Comparison of ENCODE assay signal across 8 cellular contexts in genomic region chr20:59006864-59007757, GRCh38. TPM values are rescaled to one million over a fixed set of nuclear protein-coding genes. Genes with fewer than 3 reads are reported as not detected.
DNase-seq lines count a peak whose midpoint lies in the region; TF ChIP-seq lines count a peak whose summit lies in the region.

TSS of gene CTSZ (minus strand) at chr20:59007254. CDS start at chr20:59007128, 126 bp downstream.

- H3K4me3 ChIP-seq in fibroblast of pulmonary artery (replicated peaks; ENCODE audit: low read depth, low read length) (peak within 1 kb of the TSS; percentile 65), uterus (peak within 1 kb of the TSS; percentile 54 to 58)

- H3K9me3 ChIP-seq in uterus = no peaks in the 10 kb centered on the region

- H3K27ac Mint-ChIP-seq in activated T-helper 1 cell treated with anti-CD3 and anti-CD28 coated beads, Interleukin-12 subunit alpha, Interleukin-12 subunit beta, Interleukin-2, Interleukin-4 antibody, amounts not matched to agents 30 ng/mL and 10 ng/mL and 1 ng/mL, durations not matched to agents 14 hours and 24 hours and 36 hours = peak within 1 kb of the TSS; percentile 83
- H3K27ac Mint-ChIP-seq in nephron = peak within 1 kb of the TSS in 1 of 3 experiments; percentile 54

- H3K4me1 ChIP-seq in uterus = peaks cover 0 to 4% of the 10 kb centered on the region in 2 donors

- peak within 1 kb of the TSS; percentile 85 for H3K4me3 Mint-ChIP-seq in activated T-helper 1 cell treated with anti-CD3 and anti-CD28 coated beads, Interleukin-12 subunit alpha, Interleukin-12 subunit beta, Interleukin-2, Interleukin-4 antibody, amounts not matched to agents 30 ng/mL and 10 ng/mL and 1 ng/mL, durations not matched to agents 14 hours and 24 hours and 36 hours
- H3K4me3 Mint-ChIP-seq in nephron = peak within 1 kb of the TSS; percentile 79 to 81 (median 81)

- H3K27me3 Mint-ChIP-seq in activated T-helper 1 cell treated with anti-CD3 and anti-CD28 coated beads, Interleukin-12 subunit alpha, Interleukin-12 subunit beta, Interleukin-2, Interleukin-4 antibody, amounts not matched to agents 30 ng/mL and 10 ng/mL and 1 ng/mL, durations not matched to agents 14 hours and 24 hours and 36 hours (ENCODE audit: insufficient read depth) = no peaks in the 10 kb centered on the region
- peaks cover 25% of the 10 kb centered on the region for H3K27me3 Mint-ChIP-seq in nephron (ENCODE audit: low read depth)

- H3K36me3 ChIP-seq in uterus = no peaks in the 10 kb centered on the region

- TF ChIP-seq POLR2A in uterus (IDR thresholded peaks at IDR 0.05) = peak in 1 of 2 donors; percentile 39

- peaks cover 15% of the 10 kb centered on the region for H3K36me3 Mint-ChIP-seq in activated T-helper 1 cell treated with anti-CD3 and anti-CD28 coated beads, Interleukin-12 subunit alpha, Interleukin-12 subunit beta, Interleukin-2, Interleukin-4 antibody, amounts not matched to agents 30 ng/mL and 10 ng/mL and 1 ng/mL, durations not matched to agents 14 hours and 24 hours and 36 hours (ENCODE audit: low read depth)
- no peaks in the 10 kb centered on the region for H3K36me3 Mint-ChIP-seq in nephron (ENCODE audit: low read depth)

- TF ChIP-seq CTCF in fibroblast of pulmonary artery (IDR thresholded peaks at IDR 0.05; ENCODE audit: low read length, missing control alignments) = no peak
- no peak for TF ChIP-seq CTCF in nephron (IDR thresholded peaks at IDR 0.05; ENCODE audit: unreplicated experiment in 3 of 3)
- no peak for TF ChIP-seq CTCF in uterus (IDR thresholded peaks at IDR 0.05)

- no peaks in the 10 kb centered on the region for H3K9me3 Mint-ChIP-seq in activated T-helper 1 cell treated with anti-CD3 and anti-CD28 coated beads, Interleukin-12 subunit alpha, Interleukin-12 subunit beta, Interleukin-2, Interleukin-4 antibody, amounts not matched to agents 30 ng/mL and 10 ng/mL and 1 ng/mL, durations not matched to agents 14 hours and 24 hours and 36 hours
- H3K9me3 Mint-ChIP-seq in nephron = no peaks in the 10 kb centered on the region

- DNase-seq in NK-92 treated with Interleukin-12 subunit alpha and Interleukin-12 subunit beta, amount 100 ng/mL, for 24 hours (lab: John Stamatoyannopoulos, UW) = peak; percentile 28
- DNase-seq in NK-92 (lab: John Stamatoyannopoulos, UW; ENCODE audit: unreplicated experiment) = no peak
- DNase-seq in LoVo (ENCODE audit: low spot score) = peak; percentile 60
- peak; percentile 33 for DNase-seq in activated T-helper 1 cell treated with anti-CD3 and anti-CD28 coated beads, Interleukin-12 subunit alpha, Interleukin-12 subunit beta, Interleukin-2, Interleukin-4 antibody, amounts not matched to agents 30 ng/mL and 10 ng/mL and 1 ng/mL, durations not matched to agents 14 hours and 24 hours and 36 hours (ENCODE audit: low spot score)
- peak; percentile 33 for DNase-seq in fibroblast of pulmonary artery (ENCODE audit: low read depth)
- peak; percentile 41 to 54 for DNase-seq in uterus
- no peak for DNase-seq in OCI-M1 (lab: John Stamatoyannopoulos, UW)

- peaks cover 47% of the 10 kb centered on the region for H3K4me1 Mint-ChIP-seq in activated T-helper 1 cell treated with anti-CD3 and anti-CD28 coated beads, Interleukin-12 subunit alpha, Interleukin-12 subunit beta, Interleukin-2, Interleukin-4 antibody, amounts not matched to agents 30 ng/mL and 10 ng/mL and 1 ng/mL, durations not matched to agents 14 hours and 24 hours and 36 hours (ENCODE audit: low read depth)
- peaks cover 22% of the 10 kb centered on the region for H3K4me1 Mint-ChIP-seq in nephron

- peak within 1 kb of the TSS; percentile 80 for H3K27ac ChIP-seq in uterus

- H3K27me3 ChIP-seq in uterus = no peaks in the 10 kb centered on the region

- intact Hi-C loops in activated T-helper 1 cell treated with anti-CD3 and anti-CD28 coated beads, Interleukin-12 subunit alpha, Interleukin-12 subunit beta, Interleukin-2, Interleukin-4 antibody, amounts not matched to agents 30 ng/mL and 10 ng/mL and 1 ng/mL, durations not matched to agents 14 hours and 24 hours and 36 hours (cut with micrococcal nuclease) = loop anchor here (1.0 kb wide), 3 partner anchors 25 to 215 kb away; partner anchors contain the start of genes ATP5F1E and NELFCD
- intact Hi-C loops in uterus (cut with DNase I; ENCODE audit: low total_unique reads) = no loop called here

RNA-seq across cellular contexts. Expression of gene CTSZ, which starts in this region (rescaled TPM):
- 46.4 and 54.1 TPM in 2 replicates for total RNA-seq in activated T-helper 1 cell treated with anti-CD3 and anti-CD28 coated beads, Interleukin-12 subunit alpha, Interleukin-12 subunit beta, Interleukin-2, Interleukin-4 antibody, amounts not matched to agents 30 ng/mL and 10 ng/mL and 1 ng/mL, durations not matched to agents 14 hours and 24 hours and 36 hours
- total RNA-seq in uterus = 100 to 1,000 TPM in 2 of 4 donors, 10 to 100 TPM in 2; 68.7 to 160 (median 109) TPM

Comparison
In these comparisons a context has a peak if more than half of its experiments do, and no peak if none do; other contexts are left out.
1. DNase-seq: peak in NK-92 treated with Interleukin-12 subunit alpha and Interleukin-12 subunit beta, amount 100 ng/mL, for 24 hours (single experiment), LoVo (single experiment), activated T-helper 1 cell treated with anti-CD3 and anti-CD28 coated beads, Interleukin-12 subunit alpha, Interleukin-12 subunit beta, Interleukin-2, Interleukin-4 antibody, amounts not matched to agents 30 ng/mL and 10 ng/mL and 1 ng/mL, durations not matched to agents 14 hours and 24 hours and 36 hours (single experiment), fibroblast of pulmonary artery (single experiment) and uterus (2 of 2); none in NK-92 (single experiment) and OCI-M1 (single experiment).